ENCODE assay signal across 8 cellular contexts in genomic region chr9:135478858-135479468, GRCh38. TPM values are rescaled to one million over a fixed set of nuclear protein-coding genes. Genes with fewer than 3 reads are reported as not detected.
DNase-seq lines count a peak whose midpoint lies in the region; ATAC-seq and TF ChIP-seq lines count a peak whose summit lies in the region.

No MANE protein-coding gene starts in this region.

- no peak overlapping the region for H3K27ac Mint-ChIP-seq in activated naive CD8-positive, alpha-beta T cell treated with anti-CD3 and anti-CD28 coated beads for 36 hours

- H3K4me3 ChIP-seq in HUES64 (ENCODE audit: low read length) = peak overlapping the region; percentile 61
- peak overlapping the region; percentile 50 for H3K4me3 ChIP-seq in parathyroid adenoma (ENCODE audit: low read depth, low read length)

- WGBS in HUES64 = 6% methylated on average over 62 of the region's 62 CpGs

- H3K79me2 ChIP-seq in parathyroid adenoma = peaks cover 7% of the 10 kb centered on the region

- H3K27ac ChIP-seq in HUES64 (ENCODE audit: low read depth, low read length) (no peak overlapping the region; the same call in 1 of the 2 replicates), parathyroid adenoma (peak overlapping the region; percentile 86)

- H3K9me3 ChIP-seq in HUES64 (ENCODE audit: insufficient read depth, low read depth, low read length) (no peaks in the 10 kb centered on the region), parathyroid adenoma (ENCODE audit: control insufficient read depth, low read length) (no peaks in the 10 kb centered on the region)

- intact Hi-C loops in left cardiac atrium (cut with DNase I) = no loop called here

- peak; percentile 62 to 68 for ATAC-seq in left cardiac atrium
- no peak for ATAC-seq in GM18519 (IDR thresholded peaks at IDR 0.05; ENCODE audit: low FRiP score, unreplicated experiment)

- H3K9ac ChIP-seq in HUES64 (ENCODE audit: low read depth, low read length) = peak overlapping the region; percentile 57; the same call in 1 of the 2 replicates
- H3K9ac ChIP-seq in parathyroid adenoma = no peak overlapping the region

- H3K36me3 Mint-ChIP-seq in activated naive CD8-positive, alpha-beta T cell treated with anti-CD3 and anti-CD28 coated beads for 36 hours = no peaks in the 10 kb centered on the region

- H3K27me3 ChIP-seq in HUES64 (ENCODE audit: insufficient read depth, low read length) (no peaks in the 10 kb centered on the region), parathyroid adenoma (ENCODE audit: control insufficient read depth, insufficient read depth, low read length) (no peaks in the 10 kb centered on the region)

- peak; percentile 47 for DNase-seq in Caki2 (ENCODE audit: low read depth)
- DNase-seq in activated naive CD8-positive, alpha-beta T cell treated with anti-CD3 and anti-CD28 coated beads for 36 hours = no peak
- peak; percentile 52 for DNase-seq in left cardiac atrium
- no peak for DNase-seq in NCI-H1048 (lab: John Stamatoyannopoulos, UW)
- DNase-seq in cerebellum (ENCODE audit: low spot score) = no peak

- no peaks in the 10 kb centered on the region for H3K9me3 Mint-ChIP-seq in activated naive CD8-positive, alpha-beta T cell treated with anti-CD3 and anti-CD28 coated beads for 36 hours

- no peak for TF ChIP-seq CTCF in parathyroid adenoma (IDR thresholded peaks at IDR 0.05)

- peaks cover 1% of the 10 kb centered on the region for H3K4me1 Mint-ChIP-seq in activated naive CD8-positive, alpha-beta T cell treated with anti-CD3 and anti-CD28 coated beads for 36 hours

- in situ Hi-C loops in Caki2 (cut with HindIII; ENCODE audit: low pct_unique_long_range_greater_than_20kb, low sequenced_read_pairs) = no loop called here

- H3K4me2 ChIP-seq in parathyroid adenoma (ENCODE audit: low read length) = peak overlapping the region; percentile 69

- H3K27me3 Mint-ChIP-seq in activated naive CD8-positive, alpha-beta T cell treated with anti-CD3 and anti-CD28 coated beads for 36 hours = peaks cover 66% of the 10 kb centered on the region

- peaks cover 14% of the 10 kb centered on the region for H3K36me3 ChIP-seq in HUES64 (ENCODE audit: insufficient read depth, low read length)
- H3K36me3 ChIP-seq in parathyroid adenoma (ENCODE audit: control insufficient read depth, insufficient read depth, low read length) = no peaks in the 10 kb centered on the region

- H3K4me3 Mint-ChIP-seq in activated naive CD8-positive, alpha-beta T cell treated with anti-CD3 and anti-CD28 coated beads for 36 hours = peak overlapping the region; percentile 79

- H3K4me1 ChIP-seq in HUES64 (ENCODE audit: insufficient read depth, low read length) (0 out of 2 replicates have a peak, but pooled peaks cover 5% of the 10 kb centered on the region), parathyroid adenoma (peaks cover 5% of the 10 kb centered on the region)

- peak overlapping the region; percentile 53 for H2AFZ ChIP-seq in parathyroid adenoma

RNA-seq across cellular contexts. Expression of gene PPP1R26, which starts 0.6 kb away (rescaled TPM):
- 30.4 and 32.4 TPM in 2 replicates for total RNA-seq in Caki2 (2014; rRNA removed; shearing (Covaris generic); ENCODE audit: low replicate concordance)
- 14.6 TPM for polyA plus RNA-seq in HUES64 (2013, experiment 1 of 2)
- polyA plus RNA-seq in HUES64 (2013, experiment 2 of 2) = 16.2 TPM
- total RNA-seq in activated naive CD8-positive, alpha-beta T cell treated with anti-CD3 and anti-CD28 coated beads for 36 hours = under 1 TPM; 0.20 to 0.27 TPM
- total RNA-seq in left cardiac atrium = 10 to 100 TPM; 17.5 to 17.6 TPM
- 20.1 TPM for total RNA-seq in cerebellum

RNA-seq across cellular contexts. Expression of gene MRPS2, which starts 21.5 kb away (rescaled TPM):
- total RNA-seq in Caki2 (2014; rRNA removed; shearing (Covaris generic); ENCODE audit: low replicate concordance) = 30.9 and 50.6 TPM in 2 replicates
- polyA plus RNA-seq in HUES64 (2013, experiment 1 of 2) = 65.9 TPM
- polyA plus RNA-seq in HUES64 (2013, experiment 2 of 2) = 71.2 TPM
- 10 to 100 TPM; 74.0 to 78.8 TPM for total RNA-seq in activated naive CD8-positive, alpha-beta T cell treated with anti-CD3 and anti-CD28 coated beads for 36 hours
- total RNA-seq in left cardiac atrium = 10 to 100 TPM; 32.6 to 34.0 TPM
- 11.0 TPM for total RNA-seq in cerebellum

RNA-seq across cellular contexts. Expression of gene LCN1, which starts 42.3 kb away (rescaled TPM):
- total RNA-seq in Caki2 (2014; rRNA removed; shearing (Covaris generic); ENCODE audit: low replicate concordance) = not detected in 2 replicates
- not detected for polyA plus RNA-seq in HUES64 (2013, experiment 1 of 2)
- polyA plus RNA-seq in HUES64 (2013, experiment 2 of 2) = not detected
- total RNA-seq in activated naive CD8-positive, alpha-beta T cell treated with anti-CD3 and anti-CD28 coated beads for 36 hours = not detected
- total RNA-seq in left cardiac atrium (1 to 10 TPM in 1 of 2 donors, not detected in 1; 2.0 TPM), cerebellum (not detected)

Comparison
In these comparisons a context has a peak if more than half of its experiments do, and no peak if none do; other contexts are left out.
1. DNase-seq: peak in Caki2 (single experiment) and left cardiac atrium (single experiment); none in activated naive CD8-positive, alpha-beta T cell treated with anti-CD3 and anti-CD28 coated beads for 36 hours (single experiment), NCI-H1048 (single experiment) and cerebellum (single experiment).
2. RNA of gene PPP1R26, which starts 0.6 kb away (total RNA-seq): 30.4 to 32.4 TPM in Caki2, 20.1 TPM in cerebellum (single experiment) and 17.5 to 17.6 TPM in left cardiac atrium; 0.20 to 0.27 TPM in activated naive CD8-positive, alpha-beta T cell treated with anti-CD3 and anti-CD28 coated beads for 36 hours; every median in the first group is over 10 times any median in the second.